8 cellular contexts compared by ENCODE assay signal in the genomic region with DNA sequence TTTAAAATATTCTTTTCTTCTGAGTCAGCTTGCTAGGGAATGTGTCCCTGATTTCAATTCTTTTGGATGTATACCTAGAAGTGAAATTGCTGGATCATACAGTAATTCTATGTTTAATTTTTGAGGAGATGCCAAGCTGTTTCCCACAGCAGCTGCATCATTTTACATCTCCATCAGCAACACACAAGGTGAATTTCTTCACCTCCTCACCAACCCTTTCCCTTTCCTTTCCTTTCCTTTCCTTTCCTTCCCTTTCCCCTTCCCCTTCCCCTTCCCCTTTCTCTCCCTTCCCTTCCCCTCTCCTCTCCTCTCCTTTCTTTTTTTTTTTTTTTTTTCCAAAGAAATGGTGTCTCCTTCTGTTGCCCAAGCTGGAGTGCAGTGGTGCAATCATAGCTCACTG.
"Had no signal": no experiment of that assay in that cellular context is flagged by ENCODE, and none has a peak within 500 bp of the region (broad histone marks: within the 10 kb centered on the region; RNA-seq: fewer than 3 reads in every experiment).

No MANE protein-coding gene starts in this region.

- H3K4me3 ChIP-seq: GM12878 had no signal

- DNase-seq: GDM1, GF-D8 had no signal

- FAIRE-seq: G401.6, GM12878, GM12891, GM12892, GM18507, GM19239 had no signal

- ATAC-seq: GM12878 had no signal
